In genomic region chr4:152992027-152992426, GRCh38 we compare ENCODE assay signal across 1 cellular context.
TF ChIP-seq lines count a peak whose summit lies in the region.

No MANE protein-coding gene starts in this region.

TF ChIP-seq in K562, 482 proteins besides CTCF, POLR2A, EP300 and RAD21 (continued from another document):
- no peak for TF ChIP-seq HMGXB4 (CRISPR knock-in tag; IDR thresholded peaks at IDR 0.05)
- TF ChIP-seq CREM (IDR thresholded peaks at IDR 0.05; ENCODE audit: low read depth), result peak; percentile 24; the same call in 1 of the 2 replicates
- peak; percentile 39; the same call in 1 of the 2 replicates for TF ChIP-seq JUND (IDR thresholded peaks at IDR 0.05; ENCODE audit: borderline replicate concordance, low read depth, low read length)
- TF ChIP-seq JUND (tag; IDR thresholded peaks at IDR 0.05; ENCODE audit: borderline replicate concordance, low read depth, low read length), result no peak; the same call in 2 of the 3 replicates
- no peak for TF ChIP-seq PTRF (tag; IDR thresholded peaks at IDR 0.05)
- TF ChIP-seq CREB1 (IDR thresholded peaks at IDR 0.05), result no peak
- TF ChIP-seq CREB1 (CRISPR knock-in tag; IDR thresholded peaks at IDR 0.05), result peak; percentile 45; the same call in 1 of the 2 replicates
